Comparison of ENCODE assay signal across 16 cellular contexts in genomic region chr11:65810046-65810868, GRCh38. TPM values are rescaled to one million over a fixed set of nuclear protein-coding genes. Genes with fewer than 3 reads are reported as not detected.
A peak's percentile ranks its signal among the peaks of the same experiment; 100 is the strongest.
DNase-seq lines count a peak whose midpoint lies in the region; ATAC-seq, FAIRE-seq and TF ChIP-seq lines count a peak whose summit lies in the region.
"Had no signal": no experiment of that assay in that cellular context is flagged by ENCODE, and none has a peak within 500 bp of the region (broad histone marks: within the 10 kb centered on the region; RNA-seq: fewer than 3 reads in every experiment).

No MANE protein-coding gene starts in this region.

- TF ChIP-seq RAD21 in SK-N-SH (IDR thresholded peaks at IDR 0.05; ENCODE audit: low read length) (no peak), K562 (CRISPR knock-in tag; conservative IDR thresholded peaks at IDR 0.05 in 1 of 2, IDR thresholded peaks at IDR 0.05 in 1 of 2) (peak in 1 of 2 experiments; percentile 30; a peak in 2 of 4 replicates)

- H3K36me3 ChIP-seq in SK-N-SH (replicated peaks in 1 of 2; ENCODE audit: control insufficient read depth in 1 of 2, insufficient read depth in 2 of 2, low read length in 1 of 2) (no peaks in the 10 kb centered on the region), K562 (ENCODE audit: control insufficient read depth, insufficient read depth, low read length) (no peaks in the 10 kb centered on the region), psoas muscle (ENCODE audit: insufficient read depth in 1 of 2, low read depth in 1 of 2) (no peaks in the 10 kb centered on the region)

- no peak for DNase-seq in SK-N-SH
- peak; percentile 33 for DNase-seq in MV-4-11 (lab: John Stamatoyannopoulos, UW)
- DNase-seq in K562 (ENCODE audit: extremely low read depth in 1 of 4, low spot score in 3 of 4): no peak
- DNase-seq in psoas muscle: no peak
- no peak for DNase-seq in D341Med (ENCODE audit: low spot score)
- DNase-seq in SHP77 (lab: John Stamatoyannopoulos, UW): no peak
- DNase-seq in AG20443 (ENCODE audit: low spot score): no peak
- DNase-seq: DMS79 treated with DMSO at 0.1 percent for 48 hours, dorsolateral prefrontal cortex, NCI-H1105 had no signal

- peak; percentile 40; the same call in 1 of the 3 replicates for ATAC-seq in SK-N-SH treated with all-trans-retinoic acid at 6 μM for 48 hours
- peak; percentile 58; the same call in 2 of the 3 replicates for ATAC-seq in K562
- ATAC-seq in psoas muscle: peak; percentile 58 to 87 (median 72)

- H2AFZ ChIP-seq in SK-N-SH (ENCODE audit: low read depth) (no peak overlapping the region), K562 (ENCODE audit: low read depth, low read length) (no peak overlapping the region)

- H3K9me1 ChIP-seq in K562 (ENCODE audit: control insufficient read depth, insufficient read depth, low read length): no peaks in the 10 kb centered on the region

- intact Hi-C loops in K562 (cut with micrococcal nuclease): loop anchor here (10.0 kb wide), 1 partner anchor 265 kb away; no protein-coding TSS in a partner anchor
- intact Hi-C loops in psoas muscle (cut with DNase I): no loop called here

- TF ChIP-seq CTCF in SK-N-SH (IDR thresholded peaks at IDR 0.05) (no peak), K562 (IDR thresholded peaks at IDR 0.05 in 2 of 3, conservative IDR thresholded peaks at IDR 0.05 in 1 of 3; ENCODE audit: insufficient read depth in 2 of 3, low read depth in 1 of 3, low read length in 3 of 3) (peak in 2 of 3 experiments; percentile 14 to 32; a peak in 1 of 6 replicates), psoas muscle (IDR thresholded peaks at IDR 0.05) (no peak)

- FAIRE-seq in K562 (lab: Jason Lieb, UNC): no peak
- FAIRE-seq: GM18507, islet of Langerhans had no signal

- TF ChIP-seq EP300 in SK-N-SH (IDR thresholded peaks at IDR 0.05; ENCODE audit: borderline replicate concordance in 1 of 2, low read depth in 1 of 2, low read length in 1 of 2) (no peak), K562 (IDR thresholded peaks at IDR 0.05; ENCODE audit: low read length) (no peak)

- H3K4me3 ChIP-seq in SK-N-SH (ENCODE audit: low read depth in 2 of 2, low read length in 1 of 2): no peak overlapping the region
- no peak overlapping the region for H3K4me3 ChIP-seq in K562
- H3K4me3 ChIP-seq in psoas muscle: no peak overlapping the region
- H3K4me3 ChIP-seq: dorsolateral prefrontal cortex had no signal

- POLR2A ChIA-PET in SK-N-SH (lab: Yijun Ruan, JAX): no interaction called here
- POLR2A ChIA-PET in K562 (lab: Yijun Ruan, JAX): interaction anchor here (1.5 kb wide), 1 partner anchor 30 kb away, joined by 4 read pairs; the partner anchor contains the start of gene AP5B1

- 51% methylated on average over 23 of the region's 23 CpGs for WGBS in SK-N-SH (ENCODE audit: low lambda C conversion rate)
- WGBS in K562 (ENCODE audit: insufficient coverage, low coverage, missing lambda C conversion rate): 38% methylated on average over 20 of the region's 23 CpGs
- 76 to 81% (median 79%) methylated on average over 23 of the region's 23 CpGs for WGBS in psoas muscle, 3 donors

- in situ Hi-C loops in K562 (cut with MboI): no loop called here

- TF ChIP-seq POLR2A in K562 (conservative IDR thresholded peaks at IDR 0.05): no peak

- peaks cover 29% of the 10 kb centered on the region; the same call in 1 of the 2 replicates for H3K27me3 ChIP-seq in SK-N-SH (ENCODE audit: insufficient read depth)
- peaks cover 37 to 48% of the 10 kb centered on the region in 2 experiments; a peak in 4 of 5 replicates for H3K27me3 ChIP-seq in K562 (ENCODE audit: control insufficient read depth in 2 of 2, insufficient read depth in 2 of 2, low read length in 2 of 2)
- peaks cover 0 to 47% (median 0%) of the 10 kb centered on the region in 3 donors for H3K27me3 ChIP-seq in psoas muscle (ENCODE audit: insufficient read depth in 3 of 3, low read length in 2 of 3)

- H3K9ac ChIP-seq in SK-N-SH: no peak overlapping the region
- H3K9ac ChIP-seq in K562 (ENCODE audit: insufficient read depth in 1 of 2, low read depth in 2 of 2, low read length in 2 of 2): no peak overlapping the region

- H3F3A ChIP-seq in SK-N-SH (replicated peaks; ENCODE audit: insufficient read depth): no peaks in the 10 kb centered on the region

- H3K4me1 ChIP-seq in SK-N-SH (ENCODE audit: control insufficient read depth in 1 of 2, insufficient read depth in 2 of 2, low read depth in 1 of 2, low read length in 1 of 2) (no peaks in the 10 kb centered on the region), K562 (replicated peaks in 1 of 2; ENCODE audit: control insufficient read depth in 2 of 2, insufficient read depth in 2 of 2, low read length in 2 of 2) (peaks cover 4 to 9% of the 10 kb centered on the region in 2 experiments; a peak in 3 of 5 replicates), psoas muscle (no peaks in the 10 kb centered on the region)

- H3K79me2 ChIP-seq in SK-N-SH (ENCODE audit: insufficient read depth) (no peaks in the 10 kb centered on the region), K562 (ENCODE audit: control insufficient read depth, insufficient read depth, low read length) (no peaks in the 10 kb centered on the region)

- no peaks in the 10 kb centered on the region for H3K9me3 ChIP-seq in SK-N-SH
- H3K9me3 ChIP-seq in K562 (replicated peaks; ENCODE audit: control insufficient read depth, insufficient read depth, low read depth, low read length): no peaks in the 10 kb centered on the region
- H3K9me3 ChIP-seq in psoas muscle: no peaks in the 10 kb centered on the region

- no peak overlapping the region for H3K27ac ChIP-seq in SK-N-SH (ENCODE audit: low read depth in 2 of 2, low read length in 1 of 2)
- H3K27ac ChIP-seq in K562 (ENCODE audit: extremely low read depth, low read depth, low read length): no peak overlapping the region
- no peak overlapping the region for H3K27ac ChIP-seq in psoas muscle
- H3K27ac ChIP-seq: dorsolateral prefrontal cortex had no signal

- CTCF ChIA-PET in SK-N-SH (lab: Yijun Ruan, JAX) (interaction anchor here (0.6 to 4.2 kb wide), 7 partner anchors 8 to 191 kb away, joined by 3 to 21 read pairs (median 5); partner anchors contain the start of gene KAT5), K562 (lab: Yijun Ruan, JAX; ENCODE audit: low intra/inter-chr PET ratio) (no interaction called here)

- no TSS peak for BruUV-seq in K562 (replicated peaks; lab: Mats Ljungman, UMichigan)

- no peaks in the 10 kb centered on the region for H3K9me2 ChIP-seq in SK-N-SH

- no peaks in the 10 kb centered on the region for H4K20me1 ChIP-seq in SK-N-SH (ENCODE audit: insufficient read depth)
- 0 out of 2 replicates have a peak, but pooled peaks cover 5% of the 10 kb centered on the region for H4K20me1 ChIP-seq in K562 (replicated peaks; ENCODE audit: control insufficient read depth, insufficient read depth, low read length)

- no peak overlapping the region for H3K4me2 ChIP-seq in SK-N-SH
- no peak overlapping the region for H3K4me2 ChIP-seq in K562 (ENCODE audit: insufficient read depth, low read length)

RNA-seq across cellular contexts. Expression of gene OVOL1, which starts 23.4 kb away (rescaled TPM):
- polyA plus RNA-seq in SK-N-SH (2012; rRNA removed) (not detected in 2 replicates), K562 (2011; rRNA removed) (not detected in 2 replicates), K562 (2014; fragmentation: Illumina TruSeq; extraction: Trizol) (not detected in 2 replicates), K562 (2014; fragmentation: Nextera tagmentation; extraction: Ambion mirVana) (not detected), K562 (2014; rRNA removed) (not detected in 2 replicates), psoas muscle (under 1 TPM in 1 of 3 donors, not detected in 2; 0.01 TPM)
- polyA plus RNA-seq in SK-N-SH (2012; cell fraction: cytosol; rRNA removed): not detected in 2 replicates
- not detected in 2 replicates for polyA plus RNA-seq in SK-N-SH (2012; cell fraction: nucleus; rRNA removed)
- 0.09 TPM in 1 of 2 replicates, not detected in the other for total RNA-seq in K562 (2011; cell fraction: chromatin; rRNA removed; ENCODE audit: low replicate concordance)
- total RNA-seq in K562 (2011; cell fraction: nucleolus; rRNA removed): not detected in 2 replicates
- not detected in 2 replicates for total RNA-seq in K562 (2011; cell fraction: nucleoplasm; rRNA removed)
- total RNA-seq in K562 (2014; rRNA removed) (not detected in 2 replicates), K562 (2014; rRNA removed; fragmentation: Illumina TruSeq; extraction: Trizol) (not detected in 2 replicates), K562 (2015; rRNA removed; fragmentation: Illumina TruSeq; extraction: Trizol) (not detected in 2 replicates), K562 (2021) (0.09 TPM in 1 of 2 replicates, not detected in the other), psoas muscle (not detected)
- polyA plus RNA-seq in K562 (2011; cell fraction: cytosol; rRNA removed): not detected in 2 replicates
- polyA plus RNA-seq in K562 (2011; cell fraction: nucleus; rRNA removed): not detected in 2 replicates
- polyA plus RNA-seq in K562 (2012): not detected in 2 replicates
- not detected in 2 replicates for polyA minus RNA-seq in K562 (2011; rRNA and poly(A)+ RNA removed)
- not detected in 2 replicates for polyA minus RNA-seq in K562 (2011; cell fraction: cytosol; rRNA and poly(A)+ RNA removed)
- polyA minus RNA-seq in K562 (2011; cell fraction: nucleus; rRNA and poly(A)+ RNA removed): not detected in 2 replicates
- total RNA-seq: activated CD8-positive, alpha-beta memory T cell treated with anti-CD3 and anti-CD28 coated beads for 36 hours; fibroblast of villous mesenchyme; skeletal muscle tissue had no signal

RNA-seq across cellular contexts. Expression of gene SNX32, which starts 23.5 kb away (rescaled TPM):
- 0.81 and 1.0 TPM in 2 replicates for polyA plus RNA-seq in SK-N-SH (2012; rRNA removed)
- polyA plus RNA-seq in SK-N-SH (2012; cell fraction: cytosol; rRNA removed): 0.39 and 0.58 TPM in 2 replicates
- 5.2 and 6.4 TPM in 2 replicates for polyA plus RNA-seq in SK-N-SH (2012; cell fraction: nucleus; rRNA removed)
- 0.16 TPM in 1 of 2 replicates, not detected in the other for total RNA-seq in K562 (2011; cell fraction: chromatin; rRNA removed; ENCODE audit: low replicate concordance)
- not detected in 2 replicates for total RNA-seq in K562 (2011; cell fraction: nucleolus; rRNA removed)
- total RNA-seq in K562 (2011; cell fraction: nucleoplasm; rRNA removed): not detected in 2 replicates
- not detected in 2 replicates for total RNA-seq in K562 (2014; rRNA removed)
- not detected in 2 replicates for total RNA-seq in K562 (2014; rRNA removed; fragmentation: Illumina TruSeq; extraction: Trizol)
- not detected in 2 replicates for total RNA-seq in K562 (2015; rRNA removed; fragmentation: Illumina TruSeq; extraction: Trizol)
- total RNA-seq in K562 (2021): not detected in 2 replicates
- not detected in 2 replicates for polyA plus RNA-seq in K562 (2011; rRNA removed)
- polyA plus RNA-seq in K562 (2011; cell fraction: cytosol; rRNA removed): not detected in 2 replicates
- polyA plus RNA-seq in K562 (2011; cell fraction: nucleus; rRNA removed): 0.10 TPM in 1 of 2 replicates, not detected in the other
- polyA plus RNA-seq in K562 (2012): 0.24 and 0.35 TPM in 2 replicates
- polyA plus RNA-seq in K562 (2014; fragmentation: Illumina TruSeq; extraction: Trizol): not detected in 2 replicates
- polyA plus RNA-seq in K562 (2014; fragmentation: Nextera tagmentation; extraction: Ambion mirVana): under 1 TPM; 0.03 TPM
- polyA plus RNA-seq in K562 (2014; rRNA removed): not detected in 2 replicates
- polyA minus RNA-seq in K562 (2011; rRNA and poly(A)+ RNA removed): not detected in 2 replicates
- not detected in 2 replicates for polyA minus RNA-seq in K562 (2011; cell fraction: cytosol; rRNA and poly(A)+ RNA removed)
- polyA minus RNA-seq in K562 (2011; cell fraction: nucleus; rRNA and poly(A)+ RNA removed): not detected in 2 replicates
- not detected for total RNA-seq in psoas muscle
- polyA plus RNA-seq in psoas muscle: under 1 TPM in 2 of 3 donors, not detected in 1; 0.05 to 0.20 TPM

RNA-seq across cellular contexts. Expression of gene AP5B1, which starts 29.5 kb away (rescaled TPM):
- 3.8 and 4.6 TPM in 2 replicates for polyA plus RNA-seq in SK-N-SH (2012; rRNA removed)
- polyA plus RNA-seq in SK-N-SH (2012; cell fraction: cytosol; rRNA removed): 1.2 and 2.0 TPM in 2 replicates
- polyA plus RNA-seq in SK-N-SH (2012; cell fraction: nucleus; rRNA removed): 11.6 and 11.7 TPM in 2 replicates
- total RNA-seq in K562 (2011; cell fraction: chromatin; rRNA removed; ENCODE audit: low replicate concordance): 16.4 and 48.0 TPM in 2 replicates
- 43.4 and 48.4 TPM in 2 replicates for total RNA-seq in K562 (2011; cell fraction: nucleolus; rRNA removed)
- total RNA-seq in K562 (2011; cell fraction: nucleoplasm; rRNA removed): 26.7 and 28.3 TPM in 2 replicates
- 13.0 and 17.0 TPM in 2 replicates for total RNA-seq in K562 (2014; rRNA removed)
- total RNA-seq in K562 (2014; rRNA removed; fragmentation: Illumina TruSeq; extraction: Trizol): 3.1 and 3.5 TPM in 2 replicates
- 8.7 and 8.9 TPM in 2 replicates for total RNA-seq in K562 (2015; rRNA removed; fragmentation: Illumina TruSeq; extraction: Trizol)
- total RNA-seq in K562 (2021): 23.2 and 24.2 TPM in 2 replicates
- 5.1 and 7.7 TPM in 2 replicates for polyA plus RNA-seq in K562 (2011; rRNA removed)
- 6.5 and 20.1 TPM in 2 replicates for polyA plus RNA-seq in K562 (2011; cell fraction: cytosol; rRNA removed)
- polyA plus RNA-seq in K562 (2011; cell fraction: nucleus; rRNA removed): 17.1 and 27.9 TPM in 2 replicates
- polyA plus RNA-seq in K562 (2012): 10.8 and 15.8 TPM in 2 replicates
- polyA plus RNA-seq in K562 (2014; fragmentation: Illumina TruSeq; extraction: Trizol): 4.6 and 9.1 TPM in 2 replicates
- under 1 TPM; 0.51 to 0.63 TPM for polyA plus RNA-seq in K562 (2014; fragmentation: Nextera tagmentation; extraction: Ambion mirVana)
- polyA plus RNA-seq in K562 (2014; rRNA removed): 11.3 and 11.7 TPM in 2 replicates
- polyA minus RNA-seq in K562 (2011; rRNA and poly(A)+ RNA removed): 8.3 and 9.2 TPM in 2 replicates
- polyA minus RNA-seq in K562 (2011; cell fraction: cytosol; rRNA and poly(A)+ RNA removed): 14.6 and 14.8 TPM in 2 replicates
- polyA minus RNA-seq in K562 (2011; cell fraction: nucleus; rRNA and poly(A)+ RNA removed): 17.5 and 18.7 TPM in 2 replicates
- total RNA-seq in psoas muscle: 10 to 100 TPM in 2 of 4 donors, 1 to 10 TPM in 2; 8.8 to 16.3 (median 12.7) TPM
- 10 to 100 TPM in 1 of 3 donors, 1 to 10 TPM in 2; 6.1 to 20.5 (median 6.4) TPM for polyA plus RNA-seq in psoas muscle

RNA-seq across cellular contexts. Expression of gene CFL1, which starts 47.7 kb away (rescaled TPM):
- 2,761 and 4,252 TPM in 2 replicates for polyA plus RNA-seq in SK-N-SH (2012; rRNA removed)
- polyA plus RNA-seq in SK-N-SH (2012; cell fraction: cytosol; rRNA removed): 2,515 and 2,544 TPM in 2 replicates
- polyA plus RNA-seq in SK-N-SH (2012; cell fraction: nucleus; rRNA removed): 1,901 and 2,978 TPM in 2 replicates
- total RNA-seq in K562 (2011; cell fraction: chromatin; rRNA removed; ENCODE audit: low replicate concordance): 145 and 300 TPM in 2 replicates
- total RNA-seq in K562 (2011; cell fraction: nucleolus; rRNA removed): 227 and 257 TPM in 2 replicates
- total RNA-seq in K562 (2011; cell fraction: nucleoplasm; rRNA removed): 176 and 204 TPM in 2 replicates
- 1,045 and 1,321 TPM in 2 replicates for total RNA-seq in K562 (2014; rRNA removed)
- total RNA-seq in K562 (2014; rRNA removed; fragmentation: Illumina TruSeq; extraction: Trizol): 570 and 664 TPM in 2 replicates
- total RNA-seq in K562 (2015; rRNA removed; fragmentation: Illumina TruSeq; extraction: Trizol): 851 and 860 TPM in 2 replicates
- total RNA-seq in K562 (2021): 891 and 919 TPM in 2 replicates
- polyA plus RNA-seq in K562 (2011; rRNA removed): 632 and 770 TPM in 2 replicates
- polyA plus RNA-seq in K562 (2011; cell fraction: cytosol; rRNA removed): 894 and 1,220 TPM in 2 replicates
- 307 TPM in 2 replicates for polyA plus RNA-seq in K562 (2011; cell fraction: nucleus; rRNA removed)
- polyA plus RNA-seq in K562 (2012): 903 and 977 TPM in 2 replicates
- polyA plus RNA-seq in K562 (2014; fragmentation: Illumina TruSeq; extraction: Trizol): 1,101 and 1,325 TPM in 2 replicates
- polyA plus RNA-seq in K562 (2014; fragmentation: Nextera tagmentation; extraction: Ambion mirVana): 100 to 1,000 TPM; 105 to 222 TPM
- polyA plus RNA-seq in K562 (2014; rRNA removed): 859 and 956 TPM in 2 replicates
- polyA minus RNA-seq in K562 (2011; rRNA and poly(A)+ RNA removed): 971 and 1,022 TPM in 2 replicates
- polyA minus RNA-seq in K562 (2011; cell fraction: cytosol; rRNA and poly(A)+ RNA removed): 560 and 642 TPM in 2 replicates
- 107 and 193 TPM in 2 replicates for polyA minus RNA-seq in K562 (2011; cell fraction: nucleus; rRNA and poly(A)+ RNA removed)
- total RNA-seq in psoas muscle: 100 to 1,000 TPM; 175 to 388 (median 238) TPM
- 100 to 1,000 TPM; 190 to 843 (median 225) TPM for polyA plus RNA-seq in psoas muscle

RNA-seq across cellular contexts. Expression of gene MUS81, which starts 50.0 kb away (rescaled TPM):
- polyA plus RNA-seq in SK-N-SH (2012; rRNA removed): 39.7 and 58.2 TPM in 2 replicates
- 20.4 and 26.8 TPM in 2 replicates for polyA plus RNA-seq in SK-N-SH (2012; cell fraction: cytosol; rRNA removed)
- polyA plus RNA-seq in SK-N-SH (2012; cell fraction: nucleus; rRNA removed): 309 and 491 TPM in 2 replicates
- total RNA-seq in K562 (2011; cell fraction: chromatin; rRNA removed; ENCODE audit: low replicate concordance): 139 and 354 TPM in 2 replicates
- total RNA-seq in K562 (2011; cell fraction: nucleolus; rRNA removed): 277 and 282 TPM in 2 replicates
- 171 and 194 TPM in 2 replicates for total RNA-seq in K562 (2011; cell fraction: nucleoplasm; rRNA removed)
- total RNA-seq in K562 (2014; rRNA removed): 79.4 and 95.8 TPM in 2 replicates
- 23.0 and 33.5 TPM in 2 replicates for total RNA-seq in K562 (2014; rRNA removed; fragmentation: Illumina TruSeq; extraction: Trizol)
- total RNA-seq in K562 (2015; rRNA removed; fragmentation: Illumina TruSeq; extraction: Trizol): 53.5 and 55.8 TPM in 2 replicates
- 81.5 and 91.8 TPM in 2 replicates for total RNA-seq in K562 (2021)
- 51.8 and 69.9 TPM in 2 replicates for polyA plus RNA-seq in K562 (2011; rRNA removed)
- polyA plus RNA-seq in K562 (2011; cell fraction: cytosol; rRNA removed): 33.2 and 41.5 TPM in 2 replicates
- polyA plus RNA-seq in K562 (2011; cell fraction: nucleus; rRNA removed): 678 and 750 TPM in 2 replicates
- polyA plus RNA-seq in K562 (2012): 97.9 and 190 TPM in 2 replicates
- 53.7 and 62.8 TPM in 2 replicates for polyA plus RNA-seq in K562 (2014; fragmentation: Illumina TruSeq; extraction: Trizol)
- 10 to 100 TPM; 13.4 to 16.1 TPM for polyA plus RNA-seq in K562 (2014; fragmentation: Nextera tagmentation; extraction: Ambion mirVana)
- polyA plus RNA-seq in K562 (2014; rRNA removed): 103 and 118 TPM in 2 replicates
- 11.8 and 17.2 TPM in 2 replicates for polyA minus RNA-seq in K562 (2011; rRNA and poly(A)+ RNA removed)
- polyA minus RNA-seq in K562 (2011; cell fraction: cytosol; rRNA and poly(A)+ RNA removed): 19.5 and 23.5 TPM in 2 replicates
- 123 and 135 TPM in 2 replicates for polyA minus RNA-seq in K562 (2011; cell fraction: nucleus; rRNA and poly(A)+ RNA removed)
- 10 to 100 TPM; 28.0 to 35.6 (median 31.4) TPM for total RNA-seq in psoas muscle
- polyA plus RNA-seq in psoas muscle: 10 to 100 TPM; 32.5 to 55.3 (median 44.4) TPM

Comparison
In these comparisons a context has a peak if more than half of its experiments do, and no peak if none do; other contexts are left out.
1. CTCF ChIP-seq: peak in K562 (2 of 3); none in SK-N-SH (single experiment) and psoas muscle (single experiment).
2. Peak in every context shown above with its lines, with median percentiles within 50 percentile points of each other: ATAC-seq.